In the genomic region with DNA sequence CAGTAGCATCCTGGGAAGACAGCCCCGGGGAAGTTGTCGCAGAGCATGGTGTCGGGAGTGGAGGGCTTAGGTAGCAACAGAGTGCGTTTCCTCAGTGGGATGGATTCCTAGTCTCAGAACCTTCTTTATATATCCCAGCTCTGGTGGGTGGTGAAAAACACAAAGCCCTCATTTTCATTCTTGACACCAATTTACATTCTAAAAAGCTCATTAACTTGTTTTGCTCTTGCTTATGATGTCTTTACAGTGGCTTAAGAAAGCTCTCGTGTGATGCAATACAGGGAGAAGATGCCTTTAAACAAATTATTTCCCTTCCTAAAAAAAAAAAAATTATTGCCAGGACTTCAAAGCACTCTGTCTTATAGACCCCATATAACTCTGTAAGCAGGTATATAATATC, we compare ENCODE assay signal across 8 cellular contexts. TPM values are rescaled to one million over a fixed set of nuclear protein-coding genes. Genes with fewer than 3 reads are reported as not detected.
"Had no signal": no experiment of that assay in that cellular context is flagged by ENCODE, and none has a peak within 500 bp of the region (broad histone marks: within the 10 kb centered on the region; RNA-seq: fewer than 3 reads in every experiment).

A gene with protein sequence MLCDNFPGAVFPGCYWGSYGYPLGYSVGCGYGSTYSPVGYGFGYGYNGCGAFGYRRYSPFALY (minus strand): TSS at position 101 of the 400 bp plus-strand sequence. CDS start 54 bp downstream, at position 47.

- H3K4me3 ChIP-seq: HAP-1, K562 had no signal

- DNase-seq: GOT3, HFFc6, IMR-90, KG1 had no signal

- H3K9me3 ChIP-seq: HAP-1 had no signal

- H3K36me3 ChIP-seq: HAP-1 had no signal

- H3K4me1 ChIP-seq: HAP-1 had no signal

- ATAC-seq: HCT116, K562 had no signal

- H3K27ac Mint-ChIP-seq: HFFc6 had no signal

- H3K4me3 Mint-ChIP-seq: HFFc6 had no signal

RNA-seq across cellular contexts. Expression of the gene that starts here (rescaled TPM):
- total RNA-seq: HFFc6, HT-29, IMR-90, K562 had no signal
- polyA plus RNA-seq: IMR-90, K562 had no signal
